Comparison of ENCODE assay signal across 7 cellular contexts in genomic region chr13:110371550-110372465, GRCh38.
DNase-seq lines count a peak whose midpoint lies in the region; ATAC-seq and TF ChIP-seq lines count a peak whose summit lies in the region.

No MANE protein-coding gene starts in this region.

- no peaks in the 10 kb centered on the region for H3K27me3 ChIP-seq in heart left ventricle
- H3K27me3 ChIP-seq in thoracic aorta (replicated peaks; ENCODE audit: insufficient read depth), result no peaks in the 10 kb centered on the region

- H3K4me1 ChIP-seq in heart left ventricle, result peaks cover 5 to 71% (median 60%) of the 10 kb centered on the region in 12 donors
- peaks cover 43 to 89% of the 10 kb centered on the region in 2 donors for H3K4me1 ChIP-seq in thoracic aorta (ENCODE audit: control insufficient read depth in 1 of 2, low read depth in 2 of 2)

- ATAC-seq in GM21367 (IDR thresholded peaks at IDR 0.05; ENCODE audit: unreplicated experiment) (peak; percentile 55), HG03460 (IDR thresholded peaks at IDR 0.05; ENCODE audit: unreplicated experiment) (peak; percentile 74), heart left ventricle (peak in 3 of 4 donors; percentile 39 to 77 (median 58)), thoracic aorta (ENCODE audit: insufficient number of reproducible peaks, low FRiP score, low read depth) (peak; percentile 45)

- TF ChIP-seq POLR2A in heart left ventricle (IDR thresholded peaks at IDR 0.05), result no peak

- intact Hi-C loops in heart left ventricle (cut with DNase I), result loop anchor here in 2 of 10 donors (5.0 kb wide), 2 partner anchors 35 to 65 kb away; partner anchors contain the start of genes COL4A1 (in 1 of the 2) and COL4A2 (in 1 of the 2)

- DNase-seq in heart left ventricle (no peak), thoracic aorta (ENCODE audit: low spot score) (no peak), cerebellar cortex (ENCODE audit: low spot score) (no peak), RPMI8226 (no peak), middle frontal gyrus (ENCODE audit: extremely low spot score, low spot score) (no peak)

- peak overlapping the region in 3 of 12 donors; percentile 0 to 12 (median 8) for H3K4me3 ChIP-seq in heart left ventricle
- peak overlapping the region; percentile 39 for H3K4me3 ChIP-seq in thoracic aorta

- WGBS in heart left ventricle, 4 donors, result 30 to 43% (median 40%) methylated on average over 20 of the region's 20 CpGs

- H3K9me3 ChIP-seq in heart left ventricle (no peaks in the 10 kb centered on the region), thoracic aorta (no peaks in the 10 kb centered on the region)

- peaks cover 0 to 5% (median 0%) of the 10 kb centered on the region in 9 donors for H3K36me3 ChIP-seq in heart left ventricle
- H3K36me3 ChIP-seq in thoracic aorta, result no peaks in the 10 kb centered on the region

- H3K27ac ChIP-seq in heart left ventricle (peak overlapping the region in 11 of 12 donors; percentile 49 to 75 (median 60)), thoracic aorta (peak overlapping the region; percentile 78)

- TF ChIP-seq CTCF in heart left ventricle (IDR thresholded peaks at IDR 0.05) (no peak), thoracic aorta (IDR thresholded peaks at IDR 0.05) (no peak)
